Comparison of ENCODE assay signal across 1 cellular context in genomic region chr4:6676722-6677558, GRCh38.
TF ChIP-seq lines count a peak whose summit lies in the region.

No MANE protein-coding gene starts in this region.

TF ChIP-seq in endothelial cell of umbilical vein, 7 proteins besides CTCF, POLR2A, EP300 and RAD21:
- no peak for TF ChIP-seq JUN (IDR thresholded peaks at IDR 0.05; ENCODE audit: borderline replicate concordance, insufficient read depth, insufficient read length, low read depth)
- TF ChIP-seq GATA2 (IDR thresholded peaks at IDR 0.05; ENCODE audit: insufficient read depth, insufficient read length, low read depth, low read length): no peak
- TF ChIP-seq, protein P1, sequence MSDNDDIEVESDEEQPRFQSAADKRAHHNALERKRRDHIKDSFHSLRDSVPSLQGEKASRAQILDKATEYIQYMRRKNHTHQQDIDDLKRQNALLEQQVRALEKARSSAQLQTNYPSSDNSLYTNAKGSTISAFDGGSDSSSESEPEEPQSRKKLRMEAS (IDR thresholded peaks at IDR 0.05; ENCODE audit: insufficient read depth, insufficient read length): no peak
- TF ChIP-seq EZH2 (IDR thresholded peaks at IDR 0.05; ENCODE audit: borderline replicate concordance, low read depth, low read length, severe bottlenecking): no peak
- no peak for TF ChIP-seq MYC (IDR thresholded peaks at IDR 0.05; ENCODE audit: low read depth, low read length)
- no peak for TF ChIP-seq POLR2AphosphoS5 (IDR thresholded peaks at IDR 0.05; ENCODE audit: insufficient read depth, low read depth, low read length)
- TF ChIP-seq FOS (IDR thresholded peaks at IDR 0.05; ENCODE audit: borderline replicate concordance, insufficient read depth, low read length): no peak
